Comparison of ENCODE assay signal across 21 cellular contexts in the genomic region with DNA sequence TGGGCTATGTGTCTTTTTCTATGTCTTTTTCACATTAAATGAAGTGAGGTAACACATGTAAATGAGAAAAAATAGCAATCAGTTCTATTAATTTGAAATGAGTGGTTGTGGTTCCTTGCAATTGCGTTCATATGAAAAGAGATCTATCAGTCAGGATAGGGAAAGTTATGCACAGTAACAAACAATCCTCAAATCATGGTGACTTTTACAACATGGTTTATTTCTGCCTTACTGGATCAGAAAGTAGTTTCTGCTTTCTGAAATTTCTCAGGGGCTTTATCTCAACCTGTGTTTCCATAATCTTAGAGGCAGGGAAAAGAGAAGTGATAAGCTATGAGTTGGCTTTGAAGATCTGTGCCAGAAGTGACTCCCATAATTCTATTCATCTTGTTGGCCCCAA.
"Had no signal": no experiment of that assay in that cellular context is flagged by ENCODE, and none has a peak within 500 bp of the region (broad histone marks: within the 10 kb centered on the region; RNA-seq: fewer than 3 reads in every experiment).

No MANE protein-coding gene starts in this region.

- H3K4me1 ChIP-seq: heart right ventricle, pancreas, vagina had no signal

- FAIRE-seq: endometrium, pancreas had no signal

- H3K9me3 ChIP-seq: esophagus squamous epithelium, heart right ventricle, neutrophil, pancreas, suprapubic skin, vagina had no signal

- H3K4me3 ChIP-seq: esophagus squamous epithelium, heart right ventricle, lung, pancreas, suprapubic skin, vagina had no signal

- H3K27me3 ChIP-seq: esophagus squamous epithelium, heart right ventricle, neutrophil, pancreas, suprapubic skin, vagina had no signal

- H3K27ac ChIP-seq: esophagus squamous epithelium, heart right ventricle, neutrophil, pancreas, suprapubic skin, vagina had no signal

- DNase-seq: cortex of kidney; effector memory CD8-positive, alpha-beta T cell; erythroblast; esophagus squamous epithelium; foreskin melanocyte; glutamatergic neuron; heart right ventricle; hypothalamus; immature natural killer cell; islet precursor cell; kidney glomerular epithelial cell; natural killer cell; pancreas; stimulated activated CD4-positive, alpha-beta T cell treated with anti-CD3 and anti-CD28 coated beads, Interleukin-4, amount 100 ng/mL, for 4 hours; stimulated activated naive B cell treated with anti-CD40 and anti-IgM and Interleukin-4, amounts not matched to agents 10 μg/mL and 1 μg/mL and 100 μg/mL, for 72 hours had no signal

- ATAC-seq: effector memory CD8-positive, alpha-beta T cell; heart right ventricle; natural killer cell; sciatic nerve; stimulated activated naive B cell treated with anti-CD40 and anti-IgM and Interleukin-4, amounts not matched to agents 10 μg/mL and 1 μg/mL and 100 μg/mL, for 72 hours had no signal

- H3K36me3 ChIP-seq: pancreas, vagina had no signal
